In the genomic region with DNA sequence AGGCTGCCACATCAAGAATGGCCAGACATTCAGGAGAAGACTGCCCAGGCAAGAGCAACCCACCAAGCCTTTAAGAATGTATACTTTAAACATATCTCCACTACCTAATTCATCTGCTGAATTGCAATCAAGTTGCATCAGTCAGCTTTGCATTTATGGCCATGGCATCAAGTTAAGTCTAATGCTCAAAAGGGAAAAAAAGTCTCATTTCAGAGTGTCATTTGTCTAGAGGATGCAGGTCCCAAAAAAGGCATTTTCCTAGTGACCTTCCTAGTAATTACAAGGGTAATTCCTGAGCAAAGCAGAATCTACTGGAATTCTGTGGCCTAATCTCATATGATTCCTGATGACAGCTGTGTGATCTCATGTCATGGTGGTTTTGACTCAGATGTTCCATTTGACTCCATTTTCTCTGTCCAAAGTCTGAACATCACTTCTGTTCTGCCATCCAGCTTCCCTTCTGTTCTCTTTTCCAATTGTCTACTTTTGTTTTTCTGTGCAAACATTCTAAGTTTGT, we compare ENCODE assay signal across 1 cellular context.
TF ChIP-seq lines count a peak whose summit lies in the region.

No MANE protein-coding gene starts in this region.

TF ChIP-seq in K562, 482 proteins besides CTCF, POLR2A, EP300 and RAD21 (continued from another document and continues in another):
- TF ChIP-seq PTRF (tag; IDR thresholded peaks at IDR 0.05), result 0 out of 2 replicates have a peak, but pooled peaks have one; percentile 19
- peak; percentile 50; the same call in 1 of the 2 replicates for TF ChIP-seq JUN (IDR thresholded peaks at IDR 0.05; ENCODE audit: borderline replicate concordance, low read depth, low read length)
- no peak for TF ChIP-seq JUN (CRISPR knock-in tag; IDR thresholded peaks at IDR 0.05; ENCODE audit: borderline replicate concordance)
- TF ChIP-seq, protein P1, sequence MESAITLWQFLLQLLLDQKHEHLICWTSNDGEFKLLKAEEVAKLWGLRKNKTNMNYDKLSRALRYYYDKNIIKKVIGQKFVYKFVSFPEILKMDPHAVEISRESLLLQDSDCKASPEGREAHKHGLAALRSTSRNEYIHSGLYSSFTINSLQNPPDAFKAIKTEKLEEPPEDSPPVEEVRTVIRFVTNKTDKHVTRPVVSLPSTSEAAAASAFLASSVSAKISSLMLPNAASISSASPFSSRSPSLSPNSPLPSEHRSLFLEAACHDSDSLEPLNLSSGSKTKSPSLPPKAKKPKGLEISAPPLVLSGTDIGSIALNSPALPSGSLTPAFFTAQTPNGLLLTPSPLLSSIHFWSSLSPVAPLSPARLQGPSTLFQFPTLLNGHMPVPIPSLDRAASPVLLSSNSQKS (CRISPR knock-in tag; IDR thresholded peaks at IDR 0.05), result no peak
- no peak for TF ChIP-seq SREBF2 (CRISPR knock-in tag; IDR thresholded peaks at IDR 0.05)
- TF ChIP-seq ZBED1 (IDR thresholded peaks at IDR 0.05), result no peak
- no peak for TF ChIP-seq BRD9 (IDR thresholded peaks at IDR 0.05; ENCODE audit: low read depth, partially characterized antibody)
- no peak for TF ChIP-seq NCOA2 (IDR thresholded peaks at IDR 0.05; ENCODE audit: partially characterized antibody in 2 of 2)
- TF ChIP-seq, protein P2, sequence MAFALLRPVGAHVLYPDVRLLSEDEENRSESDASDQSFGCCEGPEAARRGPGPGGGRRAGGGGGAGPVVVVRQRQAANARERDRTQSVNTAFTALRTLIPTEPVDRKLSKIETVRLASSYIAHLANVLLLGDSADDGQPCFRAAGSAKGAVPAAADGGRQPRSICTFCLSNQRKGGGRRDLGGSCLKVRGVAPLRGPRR (CRISPR knock-in tag; IDR thresholded peaks at IDR 0.05), result no peak
- TF ChIP-seq, protein P3, sequence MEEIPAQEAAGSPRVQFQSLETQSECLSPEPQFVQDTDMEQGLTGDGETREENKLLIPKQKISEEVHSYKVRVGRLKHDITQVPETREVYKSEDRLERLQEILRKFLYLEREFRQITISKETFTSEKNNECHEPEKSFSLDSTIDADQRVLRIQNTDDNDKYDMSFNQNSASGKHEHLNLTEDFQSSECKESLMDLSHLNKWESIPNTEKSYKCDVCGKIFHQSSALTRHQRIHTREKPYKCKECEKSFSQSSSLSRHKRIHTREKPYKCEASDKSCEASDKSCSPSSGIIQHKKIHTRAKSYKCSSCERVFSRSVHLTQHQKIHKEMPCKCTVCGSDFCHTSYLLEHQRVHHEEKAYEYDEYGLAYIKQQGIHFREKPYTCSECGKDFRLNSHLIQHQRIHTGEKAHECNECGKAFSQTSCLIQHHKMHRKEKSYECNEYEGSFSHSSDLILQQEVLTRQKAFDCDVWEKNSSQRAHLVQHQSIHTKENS (CRISPR knock-in tag; IDR thresholded peaks at IDR 0.05), result no peak
- TF ChIP-seq FOSL1 (tag; conservative IDR thresholded peaks at IDR 0.05), result peak; percentile 89
- TF ChIP-seq SNRNP70 (optimal IDR thresholded peaks at IDR 0.05; ENCODE audit: low read depth, low read length), result no peak
- TF ChIP-seq, protein P4, sequence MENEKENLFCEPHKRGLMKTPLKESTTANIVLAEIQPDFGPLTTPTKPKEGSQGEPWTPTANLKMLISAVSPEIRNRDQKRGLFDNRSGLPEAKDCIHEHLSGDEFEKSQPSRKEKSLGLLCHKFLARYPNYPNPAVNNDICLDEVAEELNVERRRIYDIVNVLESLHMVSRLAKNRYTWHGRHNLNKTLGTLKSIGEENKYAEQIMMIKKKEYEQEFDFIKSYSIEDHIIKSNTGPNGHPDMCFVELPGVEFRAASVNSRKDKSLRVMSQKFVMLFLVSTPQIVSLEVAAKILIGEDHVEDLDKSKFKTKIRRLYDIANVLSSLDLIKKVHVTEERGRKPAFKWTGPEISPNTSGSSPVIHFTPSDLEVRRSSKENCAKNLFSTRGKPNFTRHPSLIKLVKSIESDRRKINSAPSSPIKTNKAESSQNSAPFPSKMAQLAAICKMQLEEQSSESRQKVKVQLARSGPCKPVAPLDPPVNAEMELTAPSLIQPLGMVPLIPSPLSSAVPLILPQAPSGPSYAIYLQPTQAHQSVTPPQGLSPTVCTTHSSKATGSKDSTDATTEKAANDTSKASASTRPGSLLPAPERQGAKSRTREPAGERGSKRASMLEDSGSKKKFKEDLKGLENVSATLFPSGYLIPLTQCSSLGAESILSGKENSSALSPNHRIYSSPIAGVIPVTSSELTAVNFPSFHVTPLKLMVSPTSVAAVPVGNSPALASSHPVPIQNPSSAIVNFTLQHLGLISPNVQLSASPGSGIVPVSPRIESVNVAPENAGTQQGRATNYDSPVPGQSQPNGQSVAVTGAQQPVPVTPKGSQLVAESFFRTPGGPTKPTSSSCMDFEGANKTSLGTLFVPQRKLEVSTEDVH (IDR thresholded peaks at IDR 0.05; ENCODE audit: low read depth, partially characterized antibody), result no peak
- TF ChIP-seq, protein P5, sequence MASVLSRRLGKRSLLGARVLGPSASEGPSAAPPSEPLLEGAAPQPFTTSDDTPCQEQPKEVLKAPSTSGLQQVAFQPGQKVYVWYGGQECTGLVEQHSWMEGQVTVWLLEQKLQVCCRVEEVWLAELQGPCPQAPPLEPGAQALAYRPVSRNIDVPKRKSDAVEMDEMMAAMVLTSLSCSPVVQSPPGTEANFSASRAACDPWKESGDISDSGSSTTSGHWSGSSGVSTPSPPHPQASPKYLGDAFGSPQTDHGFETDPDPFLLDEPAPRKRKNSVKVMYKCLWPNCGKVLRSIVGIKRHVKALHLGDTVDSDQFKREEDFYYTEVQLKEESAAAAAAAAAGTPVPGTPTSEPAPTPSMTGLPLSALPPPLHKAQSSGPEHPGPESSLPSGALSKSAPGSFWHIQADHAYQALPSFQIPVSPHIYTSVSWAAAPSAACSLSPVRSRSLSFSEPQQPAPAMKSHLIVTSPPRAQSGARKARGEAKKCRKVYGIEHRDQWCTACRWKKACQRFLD (CRISPR knock-in tag; IDR thresholded peaks at IDR 0.05), result peak; percentile 75; the same call in 1 of the 2 replicates
- TF ChIP-seq ZBTB17 (CRISPR knock-in tag; IDR thresholded peaks at IDR 0.05), result no peak
- no peak for TF ChIP-seq HNRNPK (IDR thresholded peaks at IDR 0.05; ENCODE audit: low read depth, low read length, poor library complexity, severe bottlenecking)
- TF ChIP-seq, protein P6, sequence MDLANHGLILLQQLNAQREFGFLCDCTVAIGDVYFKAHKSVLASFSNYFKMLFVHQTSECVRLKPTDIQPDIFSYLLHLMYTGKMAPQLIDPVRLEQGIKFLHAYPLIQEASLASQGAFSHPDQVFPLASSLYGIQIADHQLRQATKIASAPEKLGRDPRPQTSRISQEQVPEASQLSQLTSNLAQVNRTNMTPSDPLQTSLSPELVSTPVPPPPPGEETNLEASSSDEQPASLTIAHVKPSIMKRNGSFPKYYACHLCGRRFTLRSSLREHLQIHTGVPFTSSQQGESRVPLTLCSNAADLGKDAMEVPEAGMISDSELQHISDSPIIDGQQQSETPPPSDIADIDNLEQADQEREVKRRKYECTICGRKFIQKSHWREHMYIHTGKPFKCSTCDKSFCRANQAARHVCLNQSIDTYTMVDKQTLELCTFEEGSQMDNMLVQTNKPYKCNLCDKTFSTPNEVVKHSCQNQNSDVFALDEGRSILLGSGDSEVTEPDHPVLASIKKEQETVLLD (IDR thresholded peaks at IDR 0.05), result no peak
- no peak for TF ChIP-seq CBFA2T3 (IDR thresholded peaks at IDR 0.05)
- TF ChIP-seq SAFB2 (IDR thresholded peaks at IDR 0.05; ENCODE audit: borderline replicate concordance, low read depth, low read length, severe bottlenecking), result no peak
- TF ChIP-seq, protein P7, sequence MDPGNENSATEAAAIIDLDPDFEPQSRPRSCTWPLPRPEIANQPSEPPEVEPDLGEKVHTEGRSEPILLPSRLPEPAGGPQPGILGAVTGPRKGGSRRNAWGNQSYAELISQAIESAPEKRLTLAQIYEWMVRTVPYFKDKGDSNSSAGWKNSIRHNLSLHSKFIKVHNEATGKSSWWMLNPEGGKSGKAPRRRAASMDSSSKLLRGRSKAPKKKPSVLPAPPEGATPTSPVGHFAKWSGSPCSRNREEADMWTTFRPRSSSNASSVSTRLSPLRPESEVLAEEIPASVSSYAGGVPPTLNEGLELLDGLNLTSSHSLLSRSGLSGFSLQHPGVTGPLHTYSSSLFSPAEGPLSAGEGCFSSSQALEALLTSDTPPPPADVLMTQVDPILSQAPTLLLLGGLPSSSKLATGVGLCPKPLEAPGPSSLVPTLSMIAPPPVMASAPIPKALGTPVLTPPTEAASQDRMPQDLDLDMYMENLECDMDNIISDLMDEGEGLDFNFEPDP (CRISPR knock-in tag; IDR thresholded peaks at IDR 0.05), result no peak
- no peak for TF ChIP-seq PHTF2 (CRISPR knock-in tag; IDR thresholded peaks at IDR 0.05)
- TF ChIP-seq MEIS2 (IDR thresholded peaks at IDR 0.05; ENCODE audit: partially characterized antibody), result peak; percentile 68
- no peak for TF ChIP-seq CHCHD3 (CRISPR knock-in tag; IDR thresholded peaks at IDR 0.05)
- no peak for TF ChIP-seq HNRNPL (IDR thresholded peaks at IDR 0.05; ENCODE audit: low read depth, low read length)
- TF ChIP-seq ZFP36 (IDR thresholded peaks at IDR 0.05; ENCODE audit: low read depth, low read length, partially characterized antibody), result no peak
- TF ChIP-seq NFE2 (IDR thresholded peaks at IDR 0.05; ENCODE audit: low read depth), result no peak
- TF ChIP-seq YY1 (IDR thresholded peaks at IDR 0.05; ENCODE audit: borderline replicate concordance in 1 of 3, control insufficient read depth in 1 of 3, extremely low read depth in 1 of 3, insufficient read depth in 3 of 3, insufficient read length in 1 of 3, insufficient replicate concordance in 2 of 3, low read depth in 1 of 3, low read length in 2 of 3), result no peak
- TF ChIP-seq KLF10 (CRISPR knock-in tag; IDR thresholded peaks at IDR 0.05), result no peak
- no peak for TF ChIP-seq ZNF76 (CRISPR knock-in tag; IDR thresholded peaks at IDR 0.05; ENCODE audit: borderline replicate concordance)
- TF ChIP-seq RBM17 (IDR thresholded peaks at IDR 0.05; ENCODE audit: borderline replicate concordance, low read depth, low read length), result no peak
- no peak for TF ChIP-seq ZNF561 (CRISPR knock-in tag; conservative IDR thresholded peaks at IDR 0.05)
- no peak for TF ChIP-seq THRAP3 (IDR thresholded peaks at IDR 0.05; ENCODE audit: borderline replicate concordance)
- TF ChIP-seq ARID2 (IDR thresholded peaks at IDR 0.05), result no peak
- TF ChIP-seq, protein P8, sequence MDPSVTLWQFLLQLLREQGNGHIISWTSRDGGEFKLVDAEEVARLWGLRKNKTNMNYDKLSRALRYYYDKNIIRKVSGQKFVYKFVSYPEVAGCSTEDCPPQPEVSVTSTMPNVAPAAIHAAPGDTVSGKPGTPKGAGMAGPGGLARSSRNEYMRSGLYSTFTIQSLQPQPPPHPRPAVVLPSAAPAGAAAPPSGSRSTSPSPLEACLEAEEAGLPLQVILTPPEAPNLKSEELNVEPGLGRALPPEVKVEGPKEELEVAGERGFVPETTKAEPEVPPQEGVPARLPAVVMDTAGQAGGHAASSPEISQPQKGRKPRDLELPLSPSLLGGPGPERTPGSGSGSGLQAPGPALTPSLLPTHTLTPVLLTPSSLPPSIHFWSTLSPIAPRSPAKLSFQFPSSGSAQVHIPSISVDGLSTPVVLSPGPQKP (CRISPR knock-in tag; IDR thresholded peaks at IDR 0.05), result no peak
- TF ChIP-seq KDM4B (IDR thresholded peaks at IDR 0.05; ENCODE audit: borderline replicate concordance in 2 of 2, low read depth in 1 of 2), result no peak
- peak; percentile 82 for TF ChIP-seq DDX20 (tag; IDR thresholded peaks at IDR 0.05; ENCODE audit: low read depth)
- TF ChIP-seq BHLHE40 (IDR thresholded peaks at IDR 0.05; ENCODE audit: low read length), result no peak
- TF ChIP-seq SRSF1 (IDR thresholded peaks at IDR 0.05; ENCODE audit: low read depth, low read length), result no peak
- peak; percentile 53; the same call in 1 of the 2 replicates for TF ChIP-seq ATF7 (IDR thresholded peaks at IDR 0.05)
- TF ChIP-seq, protein P9, sequence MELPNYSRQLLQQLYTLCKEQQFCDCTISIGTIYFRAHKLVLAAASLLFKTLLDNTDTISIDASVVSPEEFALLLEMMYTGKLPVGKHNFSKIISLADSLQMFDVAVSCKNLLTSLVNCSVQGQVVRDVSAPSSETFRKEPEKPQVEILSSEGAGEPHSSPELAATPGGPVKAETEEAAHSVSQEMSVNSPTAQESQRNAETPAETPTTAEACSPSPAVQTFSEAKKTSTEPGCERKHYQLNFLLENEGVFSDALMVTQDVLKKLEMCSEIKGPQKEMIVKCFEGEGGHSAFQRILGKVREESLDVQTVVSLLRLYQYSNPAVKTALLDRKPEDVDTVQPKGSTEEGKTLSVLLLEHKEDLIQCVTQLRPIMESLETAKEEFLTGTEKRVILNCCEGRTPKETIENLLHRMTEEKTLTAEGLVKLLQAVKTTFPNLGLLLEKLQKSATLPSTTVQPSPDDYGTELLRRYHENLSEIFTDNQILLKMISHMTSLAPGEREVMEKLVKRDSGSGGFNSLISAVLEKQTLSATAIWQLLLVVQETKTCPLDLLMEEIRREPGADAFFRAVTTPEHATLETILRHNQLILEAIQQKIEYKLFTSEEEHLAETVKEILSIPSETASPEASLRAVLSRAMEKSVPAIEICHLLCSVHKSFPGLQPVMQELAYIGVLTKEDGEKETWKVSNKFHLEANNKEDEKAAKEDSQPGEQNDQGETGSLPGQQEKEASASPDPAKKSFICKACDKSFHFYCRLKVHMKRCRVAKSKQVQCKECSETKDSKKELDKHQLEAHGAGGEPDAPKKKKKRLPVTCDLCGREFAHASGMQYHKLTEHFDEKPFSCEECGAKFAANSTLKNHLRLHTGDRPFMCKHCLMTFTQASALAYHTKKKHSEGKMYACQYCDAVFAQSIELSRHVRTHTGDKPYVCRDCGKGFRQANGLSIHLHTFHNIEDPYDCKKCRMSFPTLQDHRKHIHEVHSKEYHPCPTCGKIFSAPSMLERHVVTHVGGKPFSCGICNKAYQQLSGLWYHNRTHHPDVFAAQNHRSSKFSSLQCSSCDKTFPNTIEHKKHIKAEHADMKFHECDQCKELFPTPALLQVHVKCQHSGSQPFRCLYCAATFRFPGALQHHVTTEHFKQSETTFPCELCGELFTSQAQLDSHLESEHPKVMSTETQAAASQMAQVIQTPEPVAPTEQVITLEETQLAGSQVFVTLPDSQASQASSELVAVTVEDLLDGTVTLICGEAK (IDR thresholded peaks at IDR 0.05), result no peak
- TF ChIP-seq, protein P9 (CRISPR knock-in tag; IDR thresholded peaks at IDR 0.05), result no peak
